In the genomic region with DNA sequence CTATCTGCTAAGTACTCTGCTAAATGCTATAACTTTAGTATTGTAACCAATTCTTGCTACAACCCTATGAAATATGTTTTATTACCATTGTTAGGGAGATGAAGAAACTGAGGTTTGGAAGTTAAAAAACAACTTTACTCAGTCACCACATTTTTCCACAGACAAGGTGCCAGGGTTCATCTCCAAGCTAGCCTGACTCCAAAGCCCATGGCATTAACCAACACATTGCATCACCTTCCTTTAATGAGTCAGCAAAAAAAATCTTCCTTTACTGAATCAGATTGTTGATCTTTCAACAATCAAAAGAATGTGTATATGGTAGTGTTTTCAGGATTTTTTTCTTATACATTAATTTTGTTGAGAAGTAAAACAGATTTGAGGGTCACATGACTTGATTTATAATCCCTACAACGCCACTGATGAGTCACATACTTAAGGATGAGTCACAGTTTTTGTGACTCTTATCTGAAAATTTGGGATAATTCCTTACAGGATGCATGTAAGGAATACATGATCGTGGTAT, we compare ENCODE assay signal across 10 cellular contexts. TPM values are rescaled to one million over a fixed set of nuclear protein-coding genes. Genes with fewer than 3 reads are reported as not detected.
A peak's percentile ranks its signal among the peaks of the same experiment; 100 is the strongest.
DNase-seq lines count a peak whose midpoint lies in the region; ATAC-seq, FAIRE-seq and TF ChIP-seq lines count a peak whose summit lies in the region.
"Had no signal": no experiment of that assay in that cellular context is flagged by ENCODE, and none has a peak within 500 bp of the region (broad histone marks: within the 10 kb centered on the region; RNA-seq: fewer than 3 reads in every experiment).

No MANE protein-coding gene starts in this region.

- H3K9ac ChIP-seq in astrocyte (ENCODE audit: low read length): no peak overlapping the region

- no peaks in the 10 kb centered on the region for H3K9me3 ChIP-seq in astrocyte (ENCODE audit: insufficient read depth, low read depth, low read length)
- H3K9me3 ChIP-seq: prostate gland had no signal

- H3K4me1 Mint-ChIP-seq in astrocyte (ENCODE audit: low read depth, unreplicated experiment): peaks cover 25% of the 10 kb centered on the region

- peaks cover 7% of the 10 kb centered on the region for H3K4me1 ChIP-seq in astrocyte (ENCODE audit: insufficient read depth, low read length)
- H3K4me1 ChIP-seq: prostate gland had no signal

- H3K27ac Mint-ChIP-seq in astrocyte (ENCODE audit: unreplicated experiment): peak overlapping the region; percentile 50

- peak; percentile 73 for FAIRE-seq in astrocyte (lab: Jason Lieb, UNC)

- intact Hi-C loops in left colon (cut with DNase I, micrococcal nuclease): no loop called here

- no peaks in the 10 kb centered on the region for H4K20me1 ChIP-seq in astrocyte (ENCODE audit: insufficient read depth, low read length)

- no peaks in the 10 kb centered on the region for H3K79me2 ChIP-seq in astrocyte (ENCODE audit: insufficient read depth, low read length)

- H3K27me3 ChIP-seq in BJ (ENCODE audit: control insufficient read depth, insufficient read depth, low read length) (no peaks in the 10 kb centered on the region), astrocyte (ENCODE audit: insufficient read depth, low read length) (no peaks in the 10 kb centered on the region)

- DNase-seq in BJ (ENCODE audit: low read depth): peak; percentile 26
- peak; percentile 81 for DNase-seq in HS-5 (ENCODE audit: low read depth)
- peak; percentile 69 for DNase-seq in astrocyte (ENCODE audit: low read depth)
- DNase-seq in left colon: no peak
- no peak for DNase-seq in stimulated activated CD8-positive, alpha-beta memory T cell treated with anti-CD3 and anti-CD28 coated beads, Interleukin-4, amount 100 ng/mL, for 48 hours
- no peak for DNase-seq in NCI-H1048 (lab: John Stamatoyannopoulos, UW)
- DNase-seq: activated naive CD4-positive, alpha-beta T cell treated with Interleukin-2 at 50 U/mL for 16 hours had no signal

- no peak for TF ChIP-seq CTCF in BJ (IDR thresholded peaks at IDR 0.05; ENCODE audit: insufficient read depth, low read depth, low read length)
- no peak for TF ChIP-seq CTCF in astrocyte (IDR thresholded peaks at IDR 0.05; ENCODE audit: insufficient read depth, low read depth, low read length)

- no peaks in the 10 kb centered on the region for H3K9me3 Mint-ChIP-seq in astrocyte (ENCODE audit: unreplicated experiment)

- H3K4me3 ChIP-seq in BJ (ENCODE audit: low read depth, low read length): no peak overlapping the region
- no peak overlapping the region for H3K4me3 ChIP-seq in astrocyte (ENCODE audit: insufficient read depth, low read depth, low read length)
- H3K4me3 ChIP-seq: prostate gland had no signal

- H3K36me3 ChIP-seq in BJ (ENCODE audit: control insufficient read depth, insufficient read depth, low read length) (no peaks in the 10 kb centered on the region), astrocyte (ENCODE audit: insufficient read depth, low read length) (no peaks in the 10 kb centered on the region)
- H3K36me3 ChIP-seq: prostate gland had no signal

- no peaks in the 10 kb centered on the region for H3K27me3 Mint-ChIP-seq in astrocyte (ENCODE audit: low read depth, unreplicated experiment)

- no peak overlapping the region for H3K4me3 Mint-ChIP-seq in astrocyte (ENCODE audit: unreplicated experiment)

- H3K4me2 ChIP-seq in astrocyte (ENCODE audit: low read length): peak overlapping the region; percentile 30

- CTCF ChIA-PET in BJ (lab: Yijun Ruan, JAX): no interaction called here

- H3K36me3 Mint-ChIP-seq in astrocyte (ENCODE audit: low read depth, unreplicated experiment): no peaks in the 10 kb centered on the region

- H3K27ac ChIP-seq in astrocyte (ENCODE audit: low read depth, low read length): no peak overlapping the region
- H3K27ac ChIP-seq: prostate gland had no signal

- ATAC-seq in left colon (peak; percentile 21), HG03432 (IDR thresholded peaks at IDR 0.05; ENCODE audit: unreplicated experiment) (no peak), GM18907 (IDR thresholded peaks at IDR 0.05; ENCODE audit: unreplicated experiment) (no peak)

- H2AFZ ChIP-seq in astrocyte (ENCODE audit: low read depth, low read length): no peak overlapping the region

- POLR2A ChIA-PET in BJ (lab: Charles Lee): no interaction called here

RNA-seq across cellular contexts. Expression of a gene that starts 41.5 kb away (rescaled TPM):
- polyA plus RNA-seq in BJ (2011; rRNA removed): 1.6 and 3.1 TPM in 2 replicates
- 0.62 and 0.72 TPM in 2 replicates for polyA minus RNA-seq in BJ (2011; rRNA and poly(A)+ RNA removed)
- 11.7 and 13.2 TPM in 2 replicates for total RNA-seq in astrocyte
- 10 to 100 TPM; 68.6 to 94.3 TPM for total RNA-seq in left colon

Comparison
In these comparisons a context has a peak if more than half of its experiments do, and no peak if none do; other contexts are left out.
1. DNase-seq: peak in BJ (single experiment), HS-5 (single experiment) and astrocyte (single experiment); none in left colon (0 of 2), stimulated activated CD8-positive, alpha-beta memory T cell treated with anti-CD3 and anti-CD28 coated beads, Interleukin-4, amount 100 ng/mL, for 48 hours (single experiment) and NCI-H1048 (single experiment).